In genomic region chr5:69007726-69008368, GRCh38 we compare ENCODE assay signal across 8 cellular contexts.
A peak's percentile ranks its signal among the peaks of the same experiment; 100 is the strongest.
DNase-seq lines count a peak whose midpoint lies in the region; ATAC-seq, FAIRE-seq and TF ChIP-seq lines count a peak whose summit lies in the region.

No MANE protein-coding gene starts in this region.

- no peaks in the 10 kb centered on the region for H3K4me1 ChIP-seq in smooth muscle cell (ENCODE audit: low read depth)

- DNase-seq in GM10248 (ENCODE audit: extremely low spot score): peak; percentile 65
- peak; percentile 48 for DNase-seq in LoVo (ENCODE audit: low spot score)
- DNase-seq in T-helper 1 cell: peak; percentile 21 to 59 (median 44)
- DNase-seq in hippocampal formation (lab: John Stamatoyannopoulos, UW): peak; percentile 9 to 37
- DNase-seq in smooth muscle cell (lab: John Stamatoyannopoulos, UW; ENCODE audit: unreplicated experiment): peak; percentile 1
- DNase-seq in frontal cortex (ENCODE audit: low spot score in 2 of 2): no peak

- CTCF ChIA-PET in GM10248 (lab: Yijun Ruan, JAX): interaction anchor here (0.7 to 3.8 kb wide), 11 partner anchors 12 to 756 kb away, joined by 3 to 25 read pairs (median 3); no protein-coding TSS in a partner anchor

- ATAC-seq in GM21786 (IDR thresholded peaks at IDR 0.05; ENCODE audit: unreplicated experiment): peak; percentile 70

- no peaks in the 10 kb centered on the region for H3K36me3 ChIP-seq in smooth muscle cell (ENCODE audit: low read depth)

- H2AFZ ChIP-seq in smooth muscle cell (ENCODE audit: low read depth): no peak overlapping the region

- POLR2A ChIA-PET in GM10248 (lab: Yijun Ruan, JAX): no interaction called here

- TF ChIP-seq CTCF in GM10248 (IDR thresholded peaks at IDR 0.05; ENCODE audit: control extremely low read depth, extremely low read depth, low read depth, missing control alignments): peak; percentile 97
- TF ChIP-seq CTCF in smooth muscle cell (IDR thresholded peaks at IDR 0.05; ENCODE audit: borderline replicate concordance, insufficient read depth, poor library complexity, severe bottlenecking): peak; percentile 86

- H3F3A ChIP-seq in smooth muscle cell (ENCODE audit: low read depth): no peaks in the 10 kb centered on the region

- H3K4me2 ChIP-seq in smooth muscle cell: no peak overlapping the region

- no peak overlapping the region for H3K9ac ChIP-seq in smooth muscle cell (ENCODE audit: low read depth)

- H3K79me2 ChIP-seq in smooth muscle cell (ENCODE audit: low read depth): no peaks in the 10 kb centered on the region

- H3K27me3 ChIP-seq in smooth muscle cell (ENCODE audit: low read depth): no peaks in the 10 kb centered on the region

- no peaks in the 10 kb centered on the region for H4K20me1 ChIP-seq in smooth muscle cell (ENCODE audit: low read depth)

- peak overlapping the region; percentile 25 for H3K27ac ChIP-seq in angular gyrus (ENCODE audit: low read depth, low read length)
- H3K27ac ChIP-seq in smooth muscle cell (ENCODE audit: low read depth): no peak overlapping the region

- WGBS in smooth muscle cell (ENCODE audit: low lambda C conversion rate): 22% methylated on average over 4 of the region's 4 CpGs

- no peaks in the 10 kb centered on the region for H3K9me3 ChIP-seq in smooth muscle cell (replicated peaks; ENCODE audit: low read depth)

- no peak for FAIRE-seq in frontal cortex (lab: Jason Lieb, UNC)

- H3K4me3 ChIP-seq in smooth muscle cell: no peak overlapping the region

Comparison
In these comparisons a context has a peak if more than half of its experiments do, and no peak if none do; other contexts are left out.
1. DNase-seq: peak in GM10248 (single experiment), LoVo (single experiment), T-helper 1 cell (5 of 5), hippocampal formation (2 of 2) and smooth muscle cell (single experiment); none in frontal cortex (0 of 2).